In genomic region chr11:111272420-111272819, GRCh38 we compare ENCODE assay signal across 24 cellular contexts. TPM values are rescaled to one million over a fixed set of nuclear protein-coding genes. Genes with fewer than 3 reads are reported as not detected.
"Had no signal": no experiment of that assay in that cellular context is flagged by ENCODE, and none has a peak within 500 bp of the region (broad histone marks: within the 10 kb centered on the region; RNA-seq: fewer than 3 reads in every experiment).

No MANE protein-coding gene starts in this region.

- H3K4me3 ChIP-seq: adrenal gland, colonic mucosa, SJSA1 had no signal

- H3K27ac ChIP-seq: adrenal gland, colonic mucosa, SJSA1 had no signal

- H3K9me3 Mint-ChIP-seq: activated CD8-positive, alpha-beta T cell treated with anti-CD3 and anti-CD28 coated beads for 36 hours; activated naive CD8-positive, alpha-beta T cell treated with anti-CD3 and anti-CD28 coated beads, Interleukin-2, amount 10 ng/mL, durations not matched to agents 7 days and 5 days; activated T-cell treated with anti-CD3 and anti-CD28 coated beads, Interleukin-2, amount 50 U/mL, for 72 hours; T-helper 1 cell treated with Interleukin-12 subunit alpha and Interleukin-12 subunit beta and Interleukin-4 antibody, amounts not matched to agents 30 μg/mL and 1 μg/mL, for 36 hours had no signal

- H3K4me3 Mint-ChIP-seq: activated CD8-positive, alpha-beta T cell treated with anti-CD3 and anti-CD28 coated beads for 36 hours; activated T-cell treated with anti-CD3 and anti-CD28 coated beads, Interleukin-2, amount 50 U/mL, for 72 hours; T-helper 1 cell treated with Interleukin-12 subunit alpha and Interleukin-12 subunit beta and Interleukin-4 antibody, amounts not matched to agents 30 μg/mL and 1 μg/mL, for 36 hours had no signal

- H3K27ac Mint-ChIP-seq: activated CD8-positive, alpha-beta T cell treated with anti-CD3 and anti-CD28 coated beads for 36 hours; activated T-cell treated with anti-CD3 and anti-CD28 coated beads, Interleukin-2, amount 50 U/mL, for 72 hours; T-helper 1 cell treated with Interleukin-12 subunit alpha and Interleukin-12 subunit beta and Interleukin-4 antibody, amounts not matched to agents 30 μg/mL and 1 μg/mL, for 36 hours had no signal

- H3K27me3 ChIP-seq: adrenal gland, colonic mucosa, SJSA1 had no signal

- H3K9me3 ChIP-seq: adrenal gland, colonic mucosa, SJSA1 had no signal

- H3K36me3 Mint-ChIP-seq: activated naive CD8-positive, alpha-beta T cell treated with anti-CD3 and anti-CD28 coated beads, Interleukin-2, amount 10 ng/mL, durations not matched to agents 7 days and 5 days had no signal

- H3K4me1 ChIP-seq: adrenal gland, colonic mucosa, SJSA1 had no signal

- DNase-seq: activated CD4-positive, alpha-beta T cell treated with anti-CD3 and anti-CD28 coated beads for 4 hours; activated CD8-positive, alpha-beta memory T cell treated with anti-CD3 and anti-CD28 coated beads, Interleukin-2, amount 50 U/mL, for 4 hours; activated CD8-positive, alpha-beta T cell treated with anti-CD3 and anti-CD28 coated beads for 36 hours; activated naive CD4-positive, alpha-beta T cell treated with anti-CD3 and anti-CD28 coated beads, Interleukin-2, amount 50 U/mL, for 16 hours; activated naive CD8-positive, alpha-beta T cell treated with anti-CD3 and anti-CD28 coated beads, Interleukin-2, amount 10 ng/mL, durations not matched to agents 7 days and 5 days; activated T-cell treated with anti-CD3 and anti-CD28 coated beads, Interleukin-2, amount 50 U/mL, for 72 hours; adrenal gland; anterior cingulate cortex; colonic mucosa; Kasumi-1; NCI-H1092 treated with DMSO at 0.1 percent for 48 hours; NCI-H1436; NCI-H1694 treated with DMSO at 0.1 percent for 48 hours; NCI-H2029 treated with DMSO at 0.1 percent for 48 hours; NCI-H446 treated with DMSO at 0.1 percent for 48 hours; NCI-H524 treated with DMSO at 0.1 percent for 48 hours; PC-3; SHP77 had no signal

- H3K36me3 ChIP-seq: adrenal gland, colonic mucosa, SJSA1 had no signal

- ATAC-seq: activated CD4-positive, CD25-positive, alpha-beta regulatory T cell treated with anti-CD3 and anti-CD28 coated beads, Interleukin-2, amount 50 U/mL, for 24 hours; activated CD8-positive, alpha-beta T cell treated with anti-CD3 and anti-CD28 coated beads for 36 hours; activated T-cell treated with anti-CD3 and anti-CD28 coated beads, Interleukin-2, amount 50 U/mL, for 72 hours; PC-3; SK-N-SH treated with all-trans-retinoic acid at 6 μM for 48 hours had no signal

RNA-seq across cellular contexts. Expression of gene POU2AF3, which starts 25.9 kb away (rescaled TPM):
- total RNA-seq: activated CD8-positive, alpha-beta T cell treated with anti-CD3 and anti-CD28 coated beads for 36 hours; activated naive CD8-positive, alpha-beta T cell treated with anti-CD3 and anti-CD28 coated beads, Interleukin-2, amount 10 ng/mL, durations not matched to agents 7 days and 5 days; cardiac septum; PC-3; SJSA1 had no signal

RNA-seq across cellular contexts. Expression of gene POU2AF2, which starts 26.9 kb away (rescaled TPM):
- total RNA-seq: activated CD8-positive, alpha-beta T cell treated with anti-CD3 and anti-CD28 coated beads for 36 hours; activated naive CD8-positive, alpha-beta T cell treated with anti-CD3 and anti-CD28 coated beads, Interleukin-2, amount 10 ng/mL, durations not matched to agents 7 days and 5 days; activated T-cell treated with anti-CD3 and anti-CD28 coated beads, Interleukin-2, amount 50 U/mL, for 72 hours; adrenal gland; cardiac septum; cerebellum; PC-3; SJSA1 had no signal
